Comparison of ENCODE assay signal across 27 cellular contexts in genomic region chr9:15222313-15222712, GRCh38.
DNase-seq lines count a peak whose midpoint lies in the region; ATAC-seq and TF ChIP-seq lines count a peak whose summit lies in the region.
"Had no signal": no experiment of that assay in that cellular context is flagged by ENCODE, and none has a peak within 500 bp of the region (broad histone marks: within the 10 kb centered on the region; RNA-seq: fewer than 3 reads in every experiment).

No MANE protein-coding gene starts in this region.

- BruUV-seq in MCF 10A (replicated peaks; lab: Mats Ljungman, UMichigan) (no TSS peak), mammary epithelial cell (replicated peaks; lab: Mats Ljungman, UMichigan) (no TSS peak)

- H3K4me1 ChIP-seq in breast epithelium, result no peaks in the 10 kb centered on the region
- no peaks in the 10 kb centered on the region for H3K4me1 ChIP-seq in mammary epithelial cell (ENCODE audit: insufficient read depth, low read length)
- peaks cover 4% of the 10 kb centered on the region for H3K4me1 ChIP-seq in lower lobe of right lung
- peaks cover 15% of the 10 kb centered on the region for H3K4me1 ChIP-seq in upper lobe of right lung
- H3K4me1 ChIP-seq in esophagus squamous epithelium, result no peaks in the 10 kb centered on the region
- H3K4me1 ChIP-seq in tibial artery, result no peaks in the 10 kb centered on the region
- H3K4me1 ChIP-seq: HAP-1 had no signal

- H3K9ac ChIP-seq in mammary epithelial cell (ENCODE audit: insufficient read depth, low read length), result no peak overlapping the region
- H3K9ac ChIP-seq: KMS-11, SK-N-SH had no signal

- DNase-seq in MCF 10A (ENCODE audit: unreplicated experiment) (peak; percentile 68), breast epithelium (ENCODE audit: low spot score in 2 of 2) (no peak), mammary epithelial cell (peak; percentile 50), lower lobe of right lung (no peak), upper lobe of right lung (no peak), esophagus squamous epithelium (lab: John Stamatoyannopoulos, UW) (no peak), tibial artery (no peak)
- DNase-seq: ACHN; activated CD8-positive, alpha-beta memory T cell treated with anti-CD3 and anti-CD28 coated beads, Interleukin-2, amount 50 U/mL, for 48 hours; activated CD8-positive, alpha-beta T cell treated with anti-CD3 and anti-CD28 coated beads for 36 hours; activated effector memory CD4-positive, alpha-beta T cell treated with anti-CD3 and anti-CD28 coated beads, Interleukin-2, amount 50 U/mL, for 16 hours; activated naive CD8-positive, alpha-beta T cell treated with anti-CD3 and anti-CD28 coated beads, Interleukin-2, amount 50 U/mL, for 24 hours; dermis blood vessel endothelial cell; MM.1S; NCI-H1417; NCI-H2029 treated with DMSO at 0.1 percent for 48 hours; NCI-H524; NK-92 treated with Interleukin-12 subunit alpha and Interleukin-12 subunit beta, amount 100 ng/mL, for 24 hours; PC-3; right lobe of liver; SK-N-SH; stimulated activated CD8-positive, alpha-beta memory T cell treated with anti-CD3 and anti-CD28 coated beads, Interleukin-4, amount 100 ng/mL, for 48 hours; transverse colon had no signal

- H2AFZ ChIP-seq in mammary epithelial cell (ENCODE audit: low read depth, low read length), result no peak overlapping the region

- H3K4me2 ChIP-seq in mammary epithelial cell (ENCODE audit: insufficient read depth, low read depth, low read length), result no peak overlapping the region
- H3K4me2 ChIP-seq: KMS-11, SK-N-SH had no signal

- H3K79me2 ChIP-seq in mammary epithelial cell (ENCODE audit: insufficient read depth, low read length), result no peaks in the 10 kb centered on the region

- no peaks in the 10 kb centered on the region for H3K4me1 Mint-ChIP-seq in MCF 10A (ENCODE audit: insufficient read depth, unreplicated experiment)

- H3K27ac ChIP-seq in breast epithelium (peak overlapping the region in 1 of 2 donors; percentile 5), mammary epithelial cell (ENCODE audit: insufficient read depth, low read depth, low read length) (no peak overlapping the region), lower lobe of right lung (no peak overlapping the region), upper lobe of right lung (no peak overlapping the region), esophagus squamous epithelium (no peak overlapping the region), tibial artery (no peak overlapping the region)
- H3K27ac ChIP-seq: KMS-11, right lobe of liver, transverse colon had no signal

- H3K9me3 Mint-ChIP-seq in MCF 10A (ENCODE audit: unreplicated experiment), result no peaks in the 10 kb centered on the region
- H3K9me3 Mint-ChIP-seq: activated naive CD8-positive, alpha-beta T cell treated with anti-CD3 and anti-CD28 coated beads, Interleukin-2, amount 50 U/mL, for 24 hours; T-helper 1 cell treated with Interleukin-12 subunit alpha and Interleukin-12 subunit beta and Interleukin-4 antibody, amounts not matched to agents 30 μg/mL and 1 μg/mL, for 36 hours had no signal

- CTCF ChIA-PET in MCF 10A (lab: Yijun Ruan, JAX) (interaction anchor here (0.5 to 3.3 kb wide), 4 partner anchors 10 to 48 kb away, joined by 3 to 25 read pairs (median 6); no protein-coding TSS in a partner anchor), mammary epithelial cell (lab: Charles Lee; ENCODE audit: low non-redundant PET) (no interaction called here)

- H3K4me3 ChIP-seq in breast epithelium (no peak overlapping the region), mammary epithelial cell (replicated peaks in 1 of 3; ENCODE audit: insufficient read depth in 1 of 3, low read depth in 2 of 3, low read length in 3 of 3) (no peak overlapping the region), lower lobe of right lung (no peak overlapping the region), upper lobe of right lung (no peak overlapping the region), esophagus squamous epithelium (no peak overlapping the region), tibial artery (no peak overlapping the region)
- H3K4me3 ChIP-seq: HAP-1, right lobe of liver, transverse colon had no signal

- H3K27ac Mint-ChIP-seq in MCF 10A (ENCODE audit: low read depth, unreplicated experiment), result no peak overlapping the region
- H3K27ac Mint-ChIP-seq: activated CD8-positive, alpha-beta T cell treated with anti-CD3 and anti-CD28 coated beads for 36 hours; T-helper 1 cell treated with Interleukin-12 subunit alpha and Interleukin-12 subunit beta and Interleukin-4 antibody, amounts not matched to agents 30 μg/mL and 1 μg/mL, for 36 hours had no signal

- TF ChIP-seq POLR2A in breast epithelium (IDR thresholded peaks at IDR 0.05) (no peak), esophagus squamous epithelium (IDR thresholded peaks at IDR 0.05) (no peak)

- POLR2A ChIA-PET in MCF 10A (lab: Yijun Ruan, JAX), result interaction anchor here (1.1 to 1.4 kb wide), 2 partner anchors 9 to 85 kb away, joined by 3 to 4 read pairs; no protein-coding TSS in a partner anchor

- H3K9me3 ChIP-seq in breast epithelium (no peaks in the 10 kb centered on the region), mammary epithelial cell (replicated peaks; ENCODE audit: insufficient read depth, low read length) (no peaks in the 10 kb centered on the region), lower lobe of right lung (no peaks in the 10 kb centered on the region), upper lobe of right lung (no peaks in the 10 kb centered on the region), esophagus squamous epithelium (no peaks in the 10 kb centered on the region), tibial artery (no peaks in the 10 kb centered on the region)
- H3K9me3 ChIP-seq: HAP-1, right lobe of liver, SK-N-SH, transverse colon had no signal

- H3K36me3 ChIP-seq in breast epithelium (no peaks in the 10 kb centered on the region), mammary epithelial cell (ENCODE audit: insufficient read depth, low read length) (no peaks in the 10 kb centered on the region), lower lobe of right lung (peaks cover 4% of the 10 kb centered on the region), upper lobe of right lung (peaks cover 7% of the 10 kb centered on the region), esophagus squamous epithelium (peaks cover 0 to 25% (median 6%) of the 10 kb centered on the region in 3 donors), tibial artery (peaks cover 0 to 10% (median 0%) of the 10 kb centered on the region in 3 donors)
- H3K36me3 ChIP-seq: HAP-1, right lobe of liver, transverse colon had no signal

- H3K27me3 ChIP-seq in breast epithelium (no peaks in the 10 kb centered on the region), mammary epithelial cell (ENCODE audit: insufficient read depth, low read length) (no peaks in the 10 kb centered on the region), lower lobe of right lung (ENCODE audit: low read depth) (no peaks in the 10 kb centered on the region), upper lobe of right lung (no peaks in the 10 kb centered on the region), esophagus squamous epithelium (no peaks in the 10 kb centered on the region), tibial artery (no peaks in the 10 kb centered on the region)
- H3K27me3 ChIP-seq: right lobe of liver, transverse colon had no signal

- peak; percentile 72 to 78 for ATAC-seq in lower lobe of right lung
- peak; percentile 75 for ATAC-seq in upper lobe of right lung
- no peak for ATAC-seq in HG02798 (IDR thresholded peaks at IDR 0.05; ENCODE audit: poor library complexity, unreplicated experiment)
- ATAC-seq: activated CD8-positive, alpha-beta T cell treated with anti-CD3 and anti-CD28 coated beads for 36 hours; activated naive CD8-positive, alpha-beta T cell treated with anti-CD3 and anti-CD28 coated beads, Interleukin-2, amount 50 U/mL, for 24 hours; PC-3 had no signal

- H4K20me1 ChIP-seq in mammary epithelial cell (ENCODE audit: insufficient read depth, low read length), result no peaks in the 10 kb centered on the region

- intact Hi-C loops in MCF 10A (cut with micrococcal nuclease), result no loop called here
- intact Hi-C loops in breast epithelium (cut with DNase I; ENCODE audit: low total_unique reads), result no loop called here
- intact Hi-C loops in mammary epithelial cell (cut with micrococcal nuclease), result no loop called here
- intact Hi-C loops in lower lobe of right lung (cut with DNase I), result no loop called here
- intact Hi-C loops in upper lobe of right lung (cut with DNase I), result no loop called here
- intact Hi-C loops in esophagus squamous epithelium (cut with DNase I), result no loop called here
- intact Hi-C loops in tibial artery (cut with DNase I; ENCODE audit: low total_unique reads), result no loop called here

- dilution Hi-C loops in mammary epithelial cell (cut with HindIII; ENCODE audit: low sequenced_read_pairs), result no loop called here

- H3K36me3 Mint-ChIP-seq in MCF 10A (ENCODE audit: insufficient read depth, unreplicated experiment), result peaks cover 14% of the 10 kb centered on the region

- in situ Hi-C loops in mammary epithelial cell (cut with MboI; ENCODE audit: low sequenced_read_pairs in 2 of 2), result loop anchor here (25.0 kb wide), 2 partner anchors 110 to 190 kb away; partner anchors contain the start of gene SNAPC3 (in 2 of the 2)

- H3K4me3 Mint-ChIP-seq in MCF 10A (ENCODE audit: unreplicated experiment), result no peak overlapping the region
- H3K4me3 Mint-ChIP-seq: activated CD8-positive, alpha-beta T cell treated with anti-CD3 and anti-CD28 coated beads for 36 hours; activated naive CD8-positive, alpha-beta T cell treated with anti-CD3 and anti-CD28 coated beads, Interleukin-2, amount 50 U/mL, for 24 hours; T-helper 1 cell treated with Interleukin-12 subunit alpha and Interleukin-12 subunit beta and Interleukin-4 antibody, amounts not matched to agents 30 μg/mL and 1 μg/mL, for 36 hours had no signal

- WGBS in mammary epithelial cell (ENCODE audit: low coverage, missing lambda C conversion rate), result 93% methylated on average over 3 of the region's 3 CpGs
- WGBS in esophagus squamous epithelium, 2 donors, result 82 to 84% methylated on average over 3 of the region's 3 CpGs

- no peak for TF ChIP-seq CTCF in MCF 10A (IDR thresholded peaks at IDR 0.05; ENCODE audit: unreplicated experiment)
- no peak for TF ChIP-seq CTCF in breast epithelium (IDR thresholded peaks at IDR 0.05)
- no peak for TF ChIP-seq CTCF in mammary epithelial cell (conservative IDR thresholded peaks at IDR 0.05 in 1 of 2, IDR thresholded peaks at IDR 0.05 in 1 of 2; ENCODE audit: extremely low read depth in 1 of 2, insufficient read depth in 1 of 2, low read depth in 1 of 2, low read length in 2 of 2)
- TF ChIP-seq CTCF in lower lobe of right lung (IDR thresholded peaks at IDR 0.05), result no peak
- no peak for TF ChIP-seq CTCF in upper lobe of right lung (IDR thresholded peaks at IDR 0.05)
- no peak for TF ChIP-seq CTCF in esophagus squamous epithelium (IDR thresholded peaks at IDR 0.05)
- no peak for TF ChIP-seq CTCF in tibial artery (IDR thresholded peaks at IDR 0.05)

- no peaks in the 10 kb centered on the region for H3K27me3 Mint-ChIP-seq in MCF 10A (ENCODE audit: insufficient read depth, unreplicated experiment)
- H3K27me3 Mint-ChIP-seq: activated CD8-positive, alpha-beta T cell treated with anti-CD3 and anti-CD28 coated beads for 36 hours; activated naive CD8-positive, alpha-beta T cell treated with anti-CD3 and anti-CD28 coated beads, Interleukin-2, amount 50 U/mL, for 24 hours had no signal

Comparison
In these comparisons a context has a peak if more than half of its experiments do, and no peak if none do; other contexts are left out.
1. DNase-seq: peak in MCF 10A (single experiment) and mammary epithelial cell (single experiment); none in breast epithelium (0 of 2), lower lobe of right lung (single experiment), upper lobe of right lung (single experiment), esophagus squamous epithelium (single experiment) and tibial artery (0 of 2).